Comparison of ENCODE assay signal across 8 cellular contexts in the genomic region with DNA sequence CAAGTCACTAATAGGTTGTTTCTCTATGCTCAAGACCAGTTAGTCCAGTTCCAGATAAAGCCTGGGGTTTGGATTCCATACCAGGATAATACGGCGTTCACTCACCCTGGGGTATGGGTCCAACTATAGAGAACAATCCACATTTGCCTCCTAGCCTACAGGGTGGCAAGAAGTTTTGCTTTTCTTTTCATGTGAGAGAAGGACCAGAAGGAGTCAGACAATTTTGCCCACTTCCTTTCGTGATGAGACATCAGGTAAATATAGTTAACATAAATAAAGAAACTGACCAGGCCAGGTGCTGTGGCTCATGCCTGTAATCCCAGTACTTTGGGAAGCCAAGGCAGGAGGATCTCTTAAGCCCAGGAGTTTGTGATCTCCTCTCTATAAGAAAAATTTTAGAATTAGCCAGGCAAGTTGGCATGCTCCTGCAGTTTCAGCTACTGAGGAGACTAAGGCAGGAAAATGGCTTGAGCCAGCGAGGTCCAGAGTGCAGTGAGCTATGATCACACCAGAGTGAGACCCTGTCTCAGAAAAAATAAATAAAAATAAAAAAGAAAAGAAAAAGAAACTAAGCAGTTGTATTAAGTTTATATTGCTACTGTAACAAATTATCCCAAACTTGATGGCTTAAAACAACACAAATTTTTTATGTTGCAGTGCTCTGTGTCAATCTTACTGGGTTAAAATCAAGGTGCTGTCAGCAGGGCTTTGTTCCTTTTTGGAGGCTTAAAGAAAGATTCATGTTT. TPM values are rescaled to one million over a fixed set of nuclear protein-coding genes. Genes with fewer than 3 reads are reported as not detected.
A peak's percentile ranks its signal among the peaks of the same experiment; 100 is the strongest.
DNase-seq lines count a peak whose midpoint lies in the region; ATAC-seq and TF ChIP-seq lines count a peak whose summit lies in the region.

No MANE protein-coding gene starts in this region.

- peaks cover 12% of the 10 kb centered on the region for H3K36me3 Mint-ChIP-seq in activated CD8-positive, alpha-beta memory T cell treated with anti-CD3 and anti-CD28 coated beads, Interleukin-2, amount 10 ng/mL, durations not matched to agents 7 days and 5 days

- no peaks in the 10 kb centered on the region for H3K27me3 ChIP-seq in WERI-Rb-1 (ENCODE audit: insufficient read depth, low read depth, severe bottlenecking)

- CTCF ChIA-PET in activated CD8-positive, alpha-beta memory T cell treated with anti-CD3 and anti-CD28 coated beads, Interleukin-2, amount 10 ng/mL, durations not matched to agents 7 days and 5 days (lab: Charles Lee): interaction anchor here (1.1 to 2.2 kb wide), 4 partner anchors 14 to 581 kb away, joined by 3 to 10 read pairs (median 4); no protein-coding TSS in a partner anchor
- CTCF ChIA-PET in OCI-LY7 (lab: Charles Lee; ENCODE audit: unreplicated experiment): no interaction called here

- intact Hi-C loops in OCI-LY7 (cut with micrococcal nuclease; ENCODE audit: unreplicated experiment): loop anchor here (10.0 kb wide), 1 partner anchor 135 kb away; no protein-coding TSS in a partner anchor

- peaks cover 75% of the 10 kb centered on the region for H3K4me1 ChIP-seq in OCI-LY7 (ENCODE audit: insufficient read depth, low read length, poor library complexity, severe bottlenecking)

- H3K4me2 ChIP-seq in OCI-LY7 (ENCODE audit: low read length): peak overlapping the region; percentile 87

- no peaks in the 10 kb centered on the region for H4K20me1 ChIP-seq in OCI-LY7 (ENCODE audit: insufficient read depth, low read length)

- H3K9me3 ChIP-seq in OCI-LY7 (ENCODE audit: low read length) (peaks cover 6% of the 10 kb centered on the region; the same call in 1 of the 2 replicates), WERI-Rb-1 (ENCODE audit: severe bottlenecking) (no peaks in the 10 kb centered on the region)

- peak; percentile 48 for DNase-seq in activated CD8-positive, alpha-beta memory T cell treated with anti-CD3 and anti-CD28 coated beads, Interleukin-2, amount 10 ng/mL, durations not matched to agents 7 days and 5 days
- no peak for DNase-seq in activated CD8-positive, alpha-beta memory T cell treated with anti-CD3 and anti-CD28 coated beads, Interleukin-2, amount 50 U/mL, for 4 hours
- DNase-seq in OCI-LY7 (ENCODE audit: low spot score) (peak; percentile 60), WERI-Rb-1 (no peak), NCI-H1048 (lab: John Stamatoyannopoulos, UW) (no peak)
- no peak for DNase-seq in stimulated activated naive CD8-positive, alpha-beta T cell treated with anti-CD3 and anti-CD28 coated beads, Interleukin-15, Interleukin-2, amounts not matched to agents 100 U/mL and 50 U/mL, for 24 hours
- DNase-seq in activated CD8-positive, alpha-beta memory T cell treated with anti-CD3 and anti-CD28 coated beads, Interleukin-2, amount 50 U/mL, for 48 hours: no peak

- TF ChIP-seq CTCF in OCI-LY7 (conservative IDR thresholded peaks at IDR 0.05; ENCODE audit: low read length) (no peak), WERI-Rb-1 (IDR thresholded peaks at IDR 0.05; ENCODE audit: low read depth, low read length) (no peak)

- H3K27ac ChIP-seq in OCI-LY7 (ENCODE audit: low read depth, low read length, poor library complexity, severe bottlenecking) (peak overlapping the region; percentile 98), WERI-Rb-1 (no peak overlapping the region)

- H3K36me3 ChIP-seq in OCI-LY7 (ENCODE audit: insufficient read depth, low read length) (no peaks in the 10 kb centered on the region), WERI-Rb-1 (no peaks in the 10 kb centered on the region)

- H3K27me3 Mint-ChIP-seq in activated CD8-positive, alpha-beta memory T cell treated with anti-CD3 and anti-CD28 coated beads, Interleukin-2, amount 10 ng/mL, durations not matched to agents 7 days and 5 days: no peaks in the 10 kb centered on the region

- H3K27ac Mint-ChIP-seq in activated CD8-positive, alpha-beta memory T cell treated with anti-CD3 and anti-CD28 coated beads, Interleukin-2, amount 10 ng/mL, durations not matched to agents 7 days and 5 days: peak overlapping the region; percentile 96

- H3K4me3 ChIP-seq in OCI-LY7 (ENCODE audit: low read depth, low read length, poor library complexity, severe bottlenecking) (peak overlapping the region; percentile 63), WERI-Rb-1 (ENCODE audit: low read depth, low read length) (no peak overlapping the region)

- peak overlapping the region; percentile 60 for H3K4me3 Mint-ChIP-seq in activated CD8-positive, alpha-beta memory T cell treated with anti-CD3 and anti-CD28 coated beads, Interleukin-2, amount 10 ng/mL, durations not matched to agents 7 days and 5 days

- peaks cover 4% of the 10 kb centered on the region; the same call in 1 of the 2 replicates for H3K79me2 ChIP-seq in OCI-LY7 (ENCODE audit: insufficient read depth, low read depth, low read length)

- POLR2A ChIA-PET in OCI-LY7 (lab: Charles Lee): interaction anchor here (0.6 to 1.3 kb wide), 7 partner anchors 11 to 638 kb away, joined by 3 to 6 read pairs (median 3); a partner anchor contains a TSS

- peaks cover 59% of the 10 kb centered on the region for H3K4me1 Mint-ChIP-seq in activated CD8-positive, alpha-beta memory T cell treated with anti-CD3 and anti-CD28 coated beads, Interleukin-2, amount 10 ng/mL, durations not matched to agents 7 days and 5 days

- ATAC-seq in activated CD8-positive, alpha-beta memory T cell treated with anti-CD3 and anti-CD28 coated beads, Interleukin-2, amount 10 ng/mL, durations not matched to agents 7 days and 5 days: peak; percentile 80
- ATAC-seq in HG02884 (IDR thresholded peaks at IDR 0.05; ENCODE audit: unreplicated experiment): peak; percentile 53
- ATAC-seq in stimulated activated naive CD8-positive, alpha-beta T cell treated with anti-CD3 and anti-CD28 coated beads, Interleukin-15, Interleukin-2, amounts not matched to agents 100 U/mL and 50 U/mL, for 24 hours: peak; percentile 66

- no TSS peak for BruUV-seq in OCI-LY7 (replicated peaks; lab: Mats Ljungman, UMichigan)

- H3K9me2 ChIP-seq in OCI-LY7 (ENCODE audit: insufficient read depth, low read length): no peaks in the 10 kb centered on the region

- H2AFZ ChIP-seq in OCI-LY7 (ENCODE audit: low read length): peak overlapping the region; percentile 65; the same call in 1 of the 2 replicates

- H3K9me3 Mint-ChIP-seq in activated CD8-positive, alpha-beta memory T cell treated with anti-CD3 and anti-CD28 coated beads, Interleukin-2, amount 10 ng/mL, durations not matched to agents 7 days and 5 days (ENCODE audit: low read depth): no peaks in the 10 kb centered on the region

RNA-seq across cellular contexts. Expression of a gene that starts 7.5 kb away (rescaled TPM):
- 10 to 100 TPM; 91.0 to 97.0 TPM for total RNA-seq in activated CD8-positive, alpha-beta memory T cell treated with anti-CD3 and anti-CD28 coated beads, Interleukin-2, amount 10 ng/mL, durations not matched to agents 7 days and 5 days
- 20.9 and 25.5 TPM in 2 replicates for total RNA-seq in OCI-LY7 (2014; rRNA removed; shearing (Covaris generic))
- 29.5 and 32.0 TPM in 2 replicates for total RNA-seq in OCI-LY7 (2022)

RNA-seq across cellular contexts. Expression of a gene that starts 47.1 kb away (rescaled TPM):
- 100 to 1,000 TPM in 1 of 2 experiments, 10 to 100 TPM in 1; 90.4 to 108 TPM for total RNA-seq in activated CD8-positive, alpha-beta memory T cell treated with anti-CD3 and anti-CD28 coated beads, Interleukin-2, amount 10 ng/mL, durations not matched to agents 7 days and 5 days
- 69.3 and 81.3 TPM in 2 replicates for total RNA-seq in OCI-LY7 (2014; rRNA removed; shearing (Covaris generic))
- 139 and 158 TPM in 2 replicates for total RNA-seq in OCI-LY7 (2022)

Comparison
In these comparisons a context has a peak if more than half of its experiments do, and no peak if none do; other contexts are left out.
1. DNase-seq: peak in activated CD8-positive, alpha-beta memory T cell treated with anti-CD3 and anti-CD28 coated beads, Interleukin-2, amount 10 ng/mL, durations not matched to agents 7 days and 5 days (single experiment) and OCI-LY7 (single experiment); none in activated CD8-positive, alpha-beta memory T cell treated with anti-CD3 and anti-CD28 coated beads, Interleukin-2, amount 50 U/mL, for 4 hours (single experiment), stimulated activated naive CD8-positive, alpha-beta T cell treated with anti-CD3 and anti-CD28 coated beads, Interleukin-15, Interleukin-2, amounts not matched to agents 100 U/mL and 50 U/mL, for 24 hours (single experiment), WERI-Rb-1 (single experiment), activated CD8-positive, alpha-beta memory T cell treated with anti-CD3 and anti-CD28 coated beads, Interleukin-2, amount 50 U/mL, for 48 hours (single experiment) and NCI-H1048 (single experiment).
2. Peak in every context shown above with its lines, with median percentiles within 50 percentile points of each other: ATAC-seq.